Comparison of ENCODE assay signal across 1 cellular context in genomic region chr4:138851626-138852443, GRCh38.
TF ChIP-seq lines count a peak whose summit lies in the region.

No MANE protein-coding gene starts in this region.

TF ChIP-seq in SK-N-SH, 30 proteins besides CTCF, POLR2A, EP300 and RAD21 (continued from another document):
- TF ChIP-seq PBX3 (IDR thresholded peaks at IDR 0.05) (no peak), USF2 (IDR thresholded peaks at IDR 0.05; ENCODE audit: borderline replicate concordance, low read depth, low read length) (no peak), GABPA (IDR thresholded peaks at IDR 0.05; ENCODE audit: low read depth) (no peak), NFIC (IDR thresholded peaks at IDR 0.05; ENCODE audit: borderline replicate concordance) (no peak), TEAD4 (IDR thresholded peaks at IDR 0.05; ENCODE audit: borderline replicate concordance, insufficient read depth) (no peak), ELF1 (IDR thresholded peaks at IDR 0.05) (no peak)
TF ChIP-seq in SK-N-SH: peak in this region for 0.
